ENCODE assay signal across 26 cellular contexts in the genomic region with DNA sequence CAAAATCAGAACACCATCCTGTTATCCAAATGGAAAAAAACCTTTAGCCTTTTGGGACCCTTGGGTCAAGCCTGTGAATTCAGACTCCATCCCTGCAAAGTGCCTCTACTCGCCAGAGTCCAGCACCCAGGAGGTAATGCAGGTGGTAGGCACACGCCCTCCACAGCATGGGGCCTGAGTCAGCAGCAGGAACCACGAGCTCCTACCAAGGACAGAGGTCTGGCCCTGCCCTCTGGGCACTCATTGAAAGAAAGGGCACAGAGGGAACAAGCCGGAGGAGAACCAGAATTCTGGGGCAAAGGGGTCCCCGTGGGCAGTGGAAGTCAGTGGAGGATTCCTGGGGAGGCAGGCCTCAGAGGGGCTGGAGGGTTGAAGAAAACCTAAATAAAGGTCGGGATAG.
"Had no signal": no experiment of that assay in that cellular context is flagged by ENCODE, and none has a peak within 500 bp of the region (broad histone marks: within the 10 kb centered on the region; RNA-seq: fewer than 3 reads in every experiment).

No MANE protein-coding gene starts in this region.

- DNase-seq: activated CD4-positive, alpha-beta memory T cell treated with anti-CD3 and anti-CD28 coated beads for 36 hours; activated CD4-positive, alpha-beta T cell treated with anti-CD3 and anti-CD28 coated beads for 36 hours; activated CD4-positive, alpha-beta T cell treated with anti-CD3 and anti-CD28 coated beads, Interleukin-2, amount 10 ng/mL, durations not matched to agents 24 days and 14 days; activated CD4-positive, CD25-positive, alpha-beta regulatory T cell; activated CD4-positive, CD25-positive, alpha-beta regulatory T cell treated with anti-CD3 and anti-CD28 coated beads, Interleukin-2, amount 50 U/mL, for 72 hours; activated CD8-positive, alpha-beta memory T cell treated with anti-CD3 and anti-CD28 coated beads, Interleukin-2, amount 10 ng/mL, durations not matched to agents 7 days and 5 days; activated CD8-positive, alpha-beta memory T cell treated with anti-CD3 and anti-CD28 coated beads, Interleukin-2, amount 50 U/mL, for 4 hours; activated CD8-positive, alpha-beta T cell treated with anti-CD3 and anti-CD28 coated beads, Interleukin-2, amount 10 ng/mL, durations not matched to agents 7 days and 5 days; activated effector memory CD4-positive, alpha-beta T cell treated with anti-CD3 and anti-CD28 coated beads, Interleukin-2, amount 50 U/mL, for 16 hours; activated naive CD4-positive, alpha-beta T cell treated with anti-CD3 and anti-CD28 coated beads, Interleukin-2, amount 10 ng/mL, durations not matched to agents 7 days and 5 days; activated naive CD8-positive, alpha-beta T cell treated with anti-CD3 and anti-CD28 coated beads, Interleukin-2, amount 10 ng/mL, durations not matched to agents 7 days and 5 days; activated T-cell treated with anti-CD3 and anti-CD28 coated beads, Interleukin-2, amount 50 U/mL, for 1 hour; activated T-cell treated with anti-CD3 and anti-CD28 coated beads, Interleukin-2, amount 50 U/mL, for 48 hours; caudate nucleus; cortex of kidney; dermis blood vessel endothelial cell; effector CD4-positive, alpha-beta T cell; effector memory CD8-positive, alpha-beta T cell; erythroblast; esophagus squamous epithelium; foreskin melanocyte; heart right ventricle; T-helper 2 cell had no signal

- H3K27me3 Mint-ChIP-seq: activated naive CD4-positive, alpha-beta T cell treated with anti-CD3 and anti-CD28 coated beads, Interleukin-2, amount 10 ng/mL, durations not matched to agents 7 days and 5 days had no signal

- H3K4me1 Mint-ChIP-seq: activated CD4-positive, alpha-beta T cell treated with anti-CD3 and anti-CD28 coated beads for 36 hours; activated CD4-positive, alpha-beta T cell treated with anti-CD3 and anti-CD28 coated beads, Interleukin-2, amount 10 ng/mL, durations not matched to agents 24 days and 14 days; activated CD8-positive, alpha-beta memory T cell treated with anti-CD3 and anti-CD28 coated beads, Interleukin-2, amount 10 ng/mL, durations not matched to agents 7 days and 5 days; activated naive CD4-positive, alpha-beta T cell treated with anti-CD3 and anti-CD28 coated beads, Interleukin-2, amount 10 ng/mL, durations not matched to agents 7 days and 5 days; activated naive CD8-positive, alpha-beta T cell treated with anti-CD3 and anti-CD28 coated beads, Interleukin-2, amount 10 ng/mL, durations not matched to agents 7 days and 5 days; brain had no signal

- H3K36me3 Mint-ChIP-seq: activated CD4-positive, alpha-beta memory T cell treated with anti-CD3 and anti-CD28 coated beads for 36 hours; activated naive CD4-positive, alpha-beta T cell treated with anti-CD3 and anti-CD28 coated beads, Interleukin-2, amount 10 ng/mL, durations not matched to agents 7 days and 5 days; activated naive CD8-positive, alpha-beta T cell treated with anti-CD3 and anti-CD28 coated beads, Interleukin-2, amount 10 ng/mL, durations not matched to agents 7 days and 5 days; brain had no signal

- H3K27ac Mint-ChIP-seq: activated CD4-positive, alpha-beta memory T cell treated with anti-CD3 and anti-CD28 coated beads for 36 hours; activated CD4-positive, alpha-beta T cell treated with anti-CD3 and anti-CD28 coated beads for 36 hours; activated CD4-positive, alpha-beta T cell treated with anti-CD3 and anti-CD28 coated beads, Interleukin-2, amount 10 ng/mL, durations not matched to agents 24 days and 14 days; activated CD8-positive, alpha-beta memory T cell treated with anti-CD3 and anti-CD28 coated beads, Interleukin-2, amount 10 ng/mL, durations not matched to agents 7 days and 5 days; activated CD8-positive, alpha-beta T cell treated with anti-CD3 and anti-CD28 coated beads, Interleukin-2, amount 10 ng/mL, durations not matched to agents 7 days and 5 days; activated naive CD4-positive, alpha-beta T cell treated with anti-CD3 and anti-CD28 coated beads, Interleukin-2, amount 10 ng/mL, durations not matched to agents 7 days and 5 days; activated naive CD8-positive, alpha-beta T cell treated with anti-CD3 and anti-CD28 coated beads, Interleukin-2, amount 10 ng/mL, durations not matched to agents 7 days and 5 days; activated T-helper 1 cell treated with anti-CD3 and anti-CD28 coated beads, Interleukin-12 subunit alpha, Interleukin-12 subunit beta, Interleukin-2, Interleukin-4 antibody, amounts not matched to agents 30 ng/mL and 10 ng/mL and 1 ng/mL, durations not matched to agents 14 hours and 24 hours and 36 hours; activated T-helper 2 cell treated with anti-CD3 and anti-CD28 coated beads, Interferon-gamma antibody, Interleukin-2, Interleukin-4, amounts not matched to agents 10 μg/mL and 5 μg/mL and 100 μg/mL, durations not matched to agents 14 hours and 24 hours and 36 hours; brain; effector memory CD8-positive, alpha-beta T cell had no signal

- H3K4me3 Mint-ChIP-seq: activated CD4-positive, alpha-beta memory T cell treated with anti-CD3 and anti-CD28 coated beads for 36 hours; activated CD4-positive, alpha-beta T cell treated with anti-CD3 and anti-CD28 coated beads for 36 hours; activated CD4-positive, alpha-beta T cell treated with anti-CD3 and anti-CD28 coated beads, Interleukin-2, amount 10 ng/mL, durations not matched to agents 24 days and 14 days; activated CD8-positive, alpha-beta memory T cell treated with anti-CD3 and anti-CD28 coated beads, Interleukin-2, amount 10 ng/mL, durations not matched to agents 7 days and 5 days; activated CD8-positive, alpha-beta T cell treated with anti-CD3 and anti-CD28 coated beads, Interleukin-2, amount 10 ng/mL, durations not matched to agents 7 days and 5 days; activated naive CD4-positive, alpha-beta T cell treated with anti-CD3 and anti-CD28 coated beads, Interleukin-2, amount 10 ng/mL, durations not matched to agents 7 days and 5 days; activated naive CD8-positive, alpha-beta T cell treated with anti-CD3 and anti-CD28 coated beads, Interleukin-2, amount 10 ng/mL, durations not matched to agents 7 days and 5 days; activated T-helper 1 cell treated with anti-CD3 and anti-CD28 coated beads, Interleukin-12 subunit alpha, Interleukin-12 subunit beta, Interleukin-2, Interleukin-4 antibody, amounts not matched to agents 30 ng/mL and 10 ng/mL and 1 ng/mL, durations not matched to agents 14 hours and 24 hours and 36 hours; brain; effector memory CD8-positive, alpha-beta T cell had no signal

- H3K9me3 Mint-ChIP-seq: activated T-helper 1 cell treated with anti-CD3 and anti-CD28 coated beads, Interleukin-12 subunit alpha, Interleukin-12 subunit beta, Interleukin-2, Interleukin-4 antibody, amounts not matched to agents 30 ng/mL and 10 ng/mL and 1 ng/mL, durations not matched to agents 14 hours and 24 hours and 36 hours had no signal
